ENCODE assay signal across 8 cellular contexts in the genomic region with DNA sequence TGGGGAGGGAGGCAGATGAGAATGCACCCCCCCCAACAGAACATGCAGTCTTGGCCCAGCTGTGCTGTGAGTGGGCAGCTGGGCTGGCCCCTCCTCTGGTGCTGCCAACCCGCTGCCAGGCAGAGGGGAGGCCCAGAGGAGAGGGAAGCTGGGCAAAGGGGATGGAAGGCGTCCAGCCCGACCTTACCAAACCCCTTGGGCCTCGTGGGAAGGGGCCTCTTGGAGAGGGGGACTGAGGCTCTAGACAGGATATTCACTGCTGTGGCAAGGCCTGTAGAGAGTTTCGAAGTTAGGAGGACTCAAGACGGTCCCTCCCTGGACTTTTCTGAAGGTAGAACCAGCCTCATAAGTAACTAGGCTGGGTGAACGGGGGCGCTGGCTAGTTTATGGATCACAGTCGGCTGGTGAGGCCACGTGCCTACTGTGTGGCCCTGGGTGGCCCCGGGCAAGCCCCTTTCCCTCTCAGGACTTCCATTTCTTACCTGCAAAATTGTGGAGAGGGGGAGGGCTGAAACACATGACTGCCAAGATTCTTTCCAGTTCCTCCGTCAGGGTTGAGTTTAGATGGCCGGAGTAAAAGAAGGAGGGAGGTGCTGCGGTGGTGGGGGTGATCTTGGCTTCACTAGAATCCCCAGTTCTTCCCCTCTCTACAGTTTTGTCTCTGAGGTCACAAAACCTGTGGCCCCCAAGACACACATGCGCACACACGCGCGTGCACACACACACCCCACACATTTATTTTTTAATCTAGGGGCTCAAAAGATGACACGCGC. TPM values are rescaled to one million over a fixed set of nuclear protein-coding genes. Genes with fewer than 3 reads are reported as not detected.
DNase-seq lines count a peak whose midpoint lies in the region; ATAC-seq, FAIRE-seq and TF ChIP-seq lines count a peak whose summit lies in the region.

No MANE protein-coding gene starts in this region.

- H3K79me2 ChIP-seq in HepG2 (ENCODE audit: insufficient read depth, low read length) = no peaks in the 10 kb centered on the region

- H3K27me3 Mint-ChIP-seq in T-helper 2 cell treated with Interferon-gamma antibody and Interleukin-4, amounts not matched to agents 5 μg/mL and 100 μg/mL, for 36 hours (ENCODE audit: low read depth) = no peaks in the 10 kb centered on the region

- H3K9me3 Mint-ChIP-seq in T-helper 2 cell treated with Interferon-gamma antibody and Interleukin-4, amounts not matched to agents 5 μg/mL and 100 μg/mL, for 36 hours = no peaks in the 10 kb centered on the region

- no peaks in the 10 kb centered on the region for H3K9me3 ChIP-seq in HepG2 (ENCODE audit: low read length)

- ATAC-seq in GM21529 (IDR thresholded peaks at IDR 0.05; ENCODE audit: unreplicated experiment) (peak; percentile 12), HepG2 (no peak), GM19452 (IDR thresholded peaks at IDR 0.05; ENCODE audit: unreplicated experiment) (no peak)

- no peaks in the 10 kb centered on the region for H3K36me3 ChIP-seq in HepG2 (replicated peaks in 1 of 2; ENCODE audit: control insufficient read depth in 1 of 2, insufficient read depth in 2 of 2, low read length in 2 of 2)

- H3K9ac ChIP-seq in HepG2 (ENCODE audit: insufficient read depth, low read depth, low read length) = no peak overlapping the region

- H3K27ac ChIP-seq in HepG2 (ENCODE audit: extremely low read length, insufficient read depth, low read length) = no peak overlapping the region

- H4K20me1 ChIP-seq in HepG2 (ENCODE audit: insufficient read depth, low read length) = no peaks in the 10 kb centered on the region

- peak overlapping the region; percentile 90 for H3K4me3 Mint-ChIP-seq in T-helper 2 cell treated with Interferon-gamma antibody and Interleukin-4, amounts not matched to agents 5 μg/mL and 100 μg/mL, for 36 hours

- H2AFZ ChIP-seq in HepG2 (ENCODE audit: low read length) = no peak overlapping the region

- peaks cover 46% of the 10 kb centered on the region for H3K4me1 Mint-ChIP-seq in T-helper 2 cell treated with Interferon-gamma antibody and Interleukin-4, amounts not matched to agents 5 μg/mL and 100 μg/mL, for 36 hours (ENCODE audit: low read depth)

- intact Hi-C loops in HepG2 (cut with micrococcal nuclease; ENCODE audit: unreplicated experiment) = loop anchor here (1.0 to 10.0 kb wide), 2 partner anchors 8 to 63 kb away; no protein-coding TSS in a partner anchor

- BruUV-seq in HepG2 (replicated peaks; lab: Mats Ljungman, UMichigan) = no TSS peak

- WGBS in HepG2 (ENCODE audit: low lambda C conversion rate) = 33% methylated on average over 18 of the region's 20 CpGs

- peaks cover 42% of the 10 kb centered on the region for H3K4me1 ChIP-seq in HepG2 (ENCODE audit: insufficient read depth, low read length)

- CTCF ChIA-PET in HepG2 (lab: Yijun Ruan, JAX; ENCODE audit: low intra/inter-chr PET ratio, low total read pairs) = no interaction called here

- TF ChIP-seq CTCF in cardiac fibroblast (IDR thresholded peaks at IDR 0.05; ENCODE audit: low read depth, low read length) = no peak
- no peak for TF ChIP-seq CTCF in HepG2 (CRISPR knock-in tag; IDR thresholded peaks at IDR 0.05)

- peaks cover 6 to 36% of the 10 kb centered on the region in 2 experiments; a peak in 4 of 5 replicates for H3K27me3 ChIP-seq in HepG2 (ENCODE audit: control insufficient read depth in 1 of 2, insufficient read depth in 2 of 2, low read length in 2 of 2)

- peak overlapping the region; percentile 92 for H3K27ac Mint-ChIP-seq in T-helper 2 cell treated with Interferon-gamma antibody and Interleukin-4, amounts not matched to agents 5 μg/mL and 100 μg/mL, for 36 hours

- no peak for TF ChIP-seq POLR2A in HepG2 (IDR thresholded peaks at IDR 0.05; ENCODE audit: insufficient read depth in 1 of 2, low read depth in 2 of 2, low read length in 2 of 2)

- peaks cover 21% of the 10 kb centered on the region for H3K36me3 Mint-ChIP-seq in T-helper 2 cell treated with Interferon-gamma antibody and Interleukin-4, amounts not matched to agents 5 μg/mL and 100 μg/mL, for 36 hours (ENCODE audit: low read depth)

- TF ChIP-seq EP300 in HepG2 (IDR thresholded peaks at IDR 0.05; ENCODE audit: low read depth in 2 of 2, low read length in 2 of 2) (no peak), HepG2 (CRISPR knock-in tag; IDR thresholded peaks at IDR 0.05; ENCODE audit: borderline replicate concordance) (no peak)

- no peak for FAIRE-seq in HepG2 (lab: Jason Lieb, UNC)

- H3K4me2 ChIP-seq in HepG2 (ENCODE audit: low read depth, low read length) = peak overlapping the region; percentile 76

- peak; percentile 60 for DNase-seq in AG08395 (ENCODE audit: low spot score)
- peak; percentile 45 for DNase-seq in T-helper 2 cell treated with Interferon-gamma antibody and Interleukin-4, amounts not matched to agents 5 μg/mL and 100 μg/mL, for 36 hours (ENCODE audit: low spot score)
- DNase-seq in cardiac fibroblast (ENCODE audit: low read depth in 2 of 2) = peak in 1 of 2 donors; percentile 74
- DNase-seq in HepG2 (ENCODE audit: low spot score) = no peak
- peak; percentile 38 to 45 for DNase-seq in stimulated activated CD4-positive, alpha-beta T cell treated with anti-CD3 and anti-CD28 coated beads, Interleukin-4, amount 100 ng/mL, for 48 hours (ENCODE audit: low read depth in 2 of 2)
- no peak for DNase-seq in cerebellum (ENCODE audit: low spot score)

- in situ Hi-C loops in HepG2 (cut with HindIII; ENCODE audit: extremely low pct_ligation_motif_present, low pct_unique_long_range_greater_than_20kb) = no loop called here

- POLR2A ChIA-PET in HepG2 (lab: Yijun Ruan, JAX) = interaction anchor here (0.7 to 2.6 kb wide), 3 partner anchors 10 to 1260 kb away, joined by 3 to 9 read pairs (median 3); a partner anchor contains a TSS

- no peak for TF ChIP-seq RAD21 in HepG2 (CRISPR knock-in tag; IDR thresholded peaks at IDR 0.05)

- peak overlapping the region; percentile 50 to 55 for H3K4me3 ChIP-seq in cardiac fibroblast (replicated peaks in 1 of 2; ENCODE audit: low read depth in 2 of 2, low read length in 2 of 2)
- H3K4me3 ChIP-seq in HepG2 (replicated peaks in 1 of 3; ENCODE audit: insufficient read depth in 1 of 3, low read depth in 2 of 3, low read length in 3 of 3) = peak overlapping the region; percentile 56 to 72 (median 62)

TF ChIP-seq in HepG2, 621 proteins besides CTCF, POLR2A, EP300 and RAD21 (continues in another document):
- TF ChIP-seq ZNF703 (CRISPR knock-in tag; IDR thresholded peaks at IDR 0.05; ENCODE audit: borderline replicate concordance) = no peak
- TF ChIP-seq IKZF4 (CRISPR knock-in tag; IDR thresholded peaks at IDR 0.05; ENCODE audit: borderline replicate concordance, low read depth, not compliant biosample characterization) = no peak
- no peak for TF ChIP-seq MXD4 (CRISPR knock-in tag; IDR thresholded peaks at IDR 0.05)
- TF ChIP-seq RCOR2 (CRISPR knock-in tag; IDR thresholded peaks at IDR 0.05) = no peak
- no peak for TF ChIP-seq HMG20B (CRISPR knock-in tag; conservative IDR thresholded peaks at IDR 0.05)

RNA-seq across cellular contexts. Expression of a gene that starts 0.8 kb away (rescaled TPM):
- 4.1 and 4.5 TPM in 2 replicates for total RNA-seq in HepG2 (2016; rRNA removed; fragmentation: Illumina TruSeq; extraction: Trizol)
- 1.5 and 1.6 TPM in 2 replicates for total RNA-seq in HepG2 (2016; cell fraction: cytosol; rRNA removed; fragmentation: Illumina TruSeq; extraction: Trizol; ENCODE audit: low read depth)
- total RNA-seq in HepG2 (2016; cell fraction: insoluble cytoplasmic fraction; rRNA removed; fragmentation: Illumina TruSeq; extraction: Trizol) = 2.4 and 3.2 TPM in 2 replicates
- total RNA-seq in HepG2 (2016; cell fraction: membrane; rRNA removed; fragmentation: Illumina TruSeq; extraction: Trizol) = 3.5 and 3.6 TPM in 2 replicates
- total RNA-seq in HepG2 (2016; cell fraction: nucleus; rRNA removed; fragmentation: Illumina TruSeq; extraction: Trizol) = 3.1 and 4.2 TPM in 2 replicates
- 1.2 and 1.4 TPM in 2 replicates for polyA plus RNA-seq in HepG2 (2011; rRNA removed)
- 1.3 and 1.4 TPM in 2 replicates for polyA plus RNA-seq in HepG2 (2011; cell fraction: cytosol; rRNA removed)
- 3.3 and 3.4 TPM in 2 replicates for polyA plus RNA-seq in HepG2 (2011; cell fraction: nucleus; rRNA removed)
- 3.9 and 7.9 TPM in 2 replicates for polyA plus RNA-seq in HepG2 (2012)
- 1.2 and 1.4 TPM in 2 replicates for polyA plus RNA-seq in HepG2 (2016; cell fraction: cytosol; fragmentation: Illumina TruSeq; extraction: Trizol; ENCODE audit: low read depth)
- 2.4 and 3.3 TPM in 2 replicates for polyA plus RNA-seq in HepG2 (2016; cell fraction: insoluble cytoplasmic fraction; fragmentation: Illumina TruSeq; extraction: Trizol; ENCODE audit: low read depth)
- polyA plus RNA-seq in HepG2 (2016; cell fraction: membrane; fragmentation: Illumina TruSeq; extraction: Trizol; ENCODE audit: low read depth) = 2.4 and 2.5 TPM in 2 replicates
- polyA plus RNA-seq in HepG2 (2016; cell fraction: nucleus; fragmentation: Illumina TruSeq; extraction: Trizol; ENCODE audit: insufficient read depth, low read depth) = 3.2 and 4.2 TPM in 2 replicates
- 6.3 and 24.5 TPM in 2 replicates for polyA minus RNA-seq in HepG2 (2011; rRNA and poly(A)+ RNA removed; ENCODE audit: low replicate concordance)
- polyA minus RNA-seq in HepG2 (2011; cell fraction: cytosol; rRNA and poly(A)+ RNA removed) = 1.7 TPM in 2 replicates
- polyA minus RNA-seq in HepG2 (2011; cell fraction: nucleus; rRNA and poly(A)+ RNA removed) = 1.7 and 3.0 TPM in 2 replicates
- 1.6 TPM for total RNA-seq in cerebellum

RNA-seq across cellular contexts. Expression of a gene that starts 11.3 kb away (rescaled TPM):
- total RNA-seq in HepG2 (2016; rRNA removed; fragmentation: Illumina TruSeq; extraction: Trizol) = 17.2 and 21.0 TPM in 2 replicates
- 8.8 and 10.4 TPM in 2 replicates for total RNA-seq in HepG2 (2016; cell fraction: cytosol; rRNA removed; fragmentation: Illumina TruSeq; extraction: Trizol; ENCODE audit: low read depth)
- total RNA-seq in HepG2 (2016; cell fraction: insoluble cytoplasmic fraction; rRNA removed; fragmentation: Illumina TruSeq; extraction: Trizol) = 14.8 and 23.5 TPM in 2 replicates
- total RNA-seq in HepG2 (2016; cell fraction: membrane; rRNA removed; fragmentation: Illumina TruSeq; extraction: Trizol) = 13.7 and 14.6 TPM in 2 replicates
- total RNA-seq in HepG2 (2016; cell fraction: nucleus; rRNA removed; fragmentation: Illumina TruSeq; extraction: Trizol) = 21.1 and 22.8 TPM in 2 replicates
- 42.8 and 44.8 TPM in 2 replicates for polyA plus RNA-seq in HepG2 (2011; rRNA removed)
- 18.5 and 22.6 TPM in 2 replicates for polyA plus RNA-seq in HepG2 (2011; cell fraction: cytosol; rRNA removed)
- 110 and 115 TPM in 2 replicates for polyA plus RNA-seq in HepG2 (2011; cell fraction: nucleus; rRNA removed)
- polyA plus RNA-seq in HepG2 (2012) = 27.0 and 34.0 TPM in 2 replicates
- 3.0 and 3.2 TPM in 2 replicates for polyA plus RNA-seq in HepG2 (2016; cell fraction: cytosol; fragmentation: Illumina TruSeq; extraction: Trizol; ENCODE audit: low read depth)
- 13.9 and 18.4 TPM in 2 replicates for polyA plus RNA-seq in HepG2 (2016; cell fraction: insoluble cytoplasmic fraction; fragmentation: Illumina TruSeq; extraction: Trizol; ENCODE audit: low read depth)
- 8.2 and 9.4 TPM in 2 replicates for polyA plus RNA-seq in HepG2 (2016; cell fraction: membrane; fragmentation: Illumina TruSeq; extraction: Trizol; ENCODE audit: low read depth)
- 73.9 and 77.3 TPM in 2 replicates for polyA plus RNA-seq in HepG2 (2016; cell fraction: nucleus; fragmentation: Illumina TruSeq; extraction: Trizol; ENCODE audit: insufficient read depth, low read depth)
- polyA minus RNA-seq in HepG2 (2011; rRNA and poly(A)+ RNA removed; ENCODE audit: low replicate concordance) = 35.0 and 59.1 TPM in 2 replicates
- polyA minus RNA-seq in HepG2 (2011; cell fraction: cytosol; rRNA and poly(A)+ RNA removed) = 14.9 and 16.6 TPM in 2 replicates
- polyA minus RNA-seq in HepG2 (2011; cell fraction: nucleus; rRNA and poly(A)+ RNA removed) = 36.8 and 37.1 TPM in 2 replicates
- 28.2 TPM for total RNA-seq in cerebellum

Comparison
In these comparisons a context has a peak if more than half of its experiments do, and no peak if none do; other contexts are left out.
1. DNase-seq: peak in AG08395 (single experiment), T-helper 2 cell treated with Interferon-gamma antibody and Interleukin-4, amounts not matched to agents 5 μg/mL and 100 μg/mL, for 36 hours (single experiment) and stimulated activated CD4-positive, alpha-beta T cell treated with anti-CD3 and anti-CD28 coated beads, Interleukin-4, amount 100 ng/mL, for 48 hours (2 of 2); none in HepG2 (single experiment) and cerebellum (single experiment).